ENCODE assay signal across 1 cellular context in genomic region chr7:35801392-35802101, GRCh38.
TF ChIP-seq lines count a peak whose summit lies in the region.

No MANE protein-coding gene starts in this region.

TF ChIP-seq in HEK293, 187 proteins besides CTCF, POLR2A, EP300 and RAD21 (continued from another document):
- TF ChIP-seq PRDM10 (tag by site-specific recombination; IDR thresholded peaks at IDR 0.05): peak; percentile 66
- no peak for TF ChIP-seq HIC1 (tag by site-specific recombination; IDR thresholded peaks at IDR 0.05)
- TF ChIP-seq ZFP41 (tag by site-specific recombination; IDR thresholded peaks at IDR 0.05; ENCODE audit: borderline replicate concordance): no peak
- no peak for TF ChIP-seq ZNF701 (tag by site-specific recombination; IDR thresholded peaks at IDR 0.05)
- peak; percentile 78 for TF ChIP-seq ZEB2 (tag by site-specific recombination; IDR thresholded peaks at IDR 0.05)
- TF ChIP-seq ZNF341 (tag by site-specific recombination; IDR thresholded peaks at IDR 0.05; ENCODE audit: low read depth): peak; percentile 98
- TF ChIP-seq ZFP37 (tag by site-specific recombination; IDR thresholded peaks at IDR 0.05): peak; percentile 44; the same call in 1 of the 2 replicates
- TF ChIP-seq ZNF335 (tag by site-specific recombination; conservative IDR thresholded peaks at IDR 0.05): peak; percentile 49
- TF ChIP-seq ZBTB20 (tag by site-specific recombination; IDR thresholded peaks at IDR 0.05): peak; percentile 82
- no peak for TF ChIP-seq ZNF280D (tag by site-specific recombination; IDR thresholded peaks at IDR 0.05)
- peak; percentile 26; the same call in 1 of the 2 replicates for TF ChIP-seq MEIS1 (CRISPR knock-in tag; IDR thresholded peaks at IDR 0.05; ENCODE audit: borderline replicate concordance)
- TF ChIP-seq ZNF433 (tag by site-specific recombination; IDR thresholded peaks at IDR 0.05; ENCODE audit: low read depth): no peak
- peak; percentile 92 for TF ChIP-seq ZBTB8A (tag by site-specific recombination; IDR thresholded peaks at IDR 0.05)
- TF ChIP-seq ZNF366 (tag by site-specific recombination; conservative IDR thresholded peaks at IDR 0.05): peak; percentile 80
- TF ChIP-seq ZNF2 (tag by site-specific recombination; IDR thresholded peaks at IDR 0.05): 0 out of 2 replicates have a peak, but pooled peaks have one; percentile 38
- TF ChIP-seq ZNF600 (tag by site-specific recombination; IDR thresholded peaks at IDR 0.05): peak; percentile 79
